22 cellular contexts compared by ENCODE assay signal in genomic region chr2:60319031-60319547, GRCh38.
DNase-seq lines count a peak whose midpoint lies in the region; ATAC-seq and TF ChIP-seq lines count a peak whose summit lies in the region.
"Had no signal": no experiment of that assay in that cellular context is flagged by ENCODE, and none has a peak within 500 bp of the region (broad histone marks: within the 10 kb centered on the region; RNA-seq: fewer than 3 reads in every experiment).

No MANE protein-coding gene starts in this region.

- no peaks in the 10 kb centered on the region for H3K9me3 ChIP-seq in SU-DHL-6 (ENCODE audit: insufficient read depth, low read length)
- H3K9me3 ChIP-seq in vagina = no peaks in the 10 kb centered on the region

- POLR2A ChIA-PET in GM10248 (lab: Yijun Ruan, JAX) = no interaction called here

- intact Hi-C loops in vagina (cut with DNase I) = no loop called here
- intact Hi-C loops in CD14-positive monocyte (cut with micrococcal nuclease) = no loop called here

- no peaks in the 10 kb centered on the region for H3K9me3 Mint-ChIP-seq in stimulated activated naive CD8-positive, alpha-beta T cell treated with anti-CD3 and anti-CD28 coated beads, Interleukin-15, amount 100 ng/mL, for 72 hours
- no peaks in the 10 kb centered on the region for H3K9me3 Mint-ChIP-seq in memory B cell
- no peaks in the 10 kb centered on the region for H3K9me3 Mint-ChIP-seq in activated naive CD4-positive, alpha-beta T cell treated with anti-CD3 and anti-CD28 coated beads, Interleukin-2, amount 10 ng/mL, durations not matched to agents 7 days and 5 days
- H3K9me3 Mint-ChIP-seq in CD14-positive monocyte = no peaks in the 10 kb centered on the region

- H3F3A ChIP-seq in SU-DHL-6 (ENCODE audit: insufficient read depth) = peaks cover 41% of the 10 kb centered on the region

- H3K27me3 ChIP-seq in SU-DHL-6 (ENCODE audit: low read length) (no peaks in the 10 kb centered on the region), vagina (no peaks in the 10 kb centered on the region)

- peak overlapping the region; percentile 65 for H2AFZ ChIP-seq in SU-DHL-6 (ENCODE audit: low read depth, low read length, severe bottlenecking)
- H2AFZ ChIP-seq: PC-9 had no signal

- DNase-seq in stimulated activated naive CD8-positive, alpha-beta T cell treated with anti-CD3 and anti-CD28 coated beads, Interleukin-15, amount 100 ng/mL, for 72 hours = no peak
- no peak for DNase-seq in stimulated activated naive CD8-positive, alpha-beta T cell treated with anti-CD3 and anti-CD28 coated beads, Interleukin-15, Interleukin-2, amounts not matched to agents 100 U/mL and 50 U/mL, for 24 hours
- DNase-seq in memory B cell (ENCODE audit: low spot score in 2 of 2) (no peak), vagina (ENCODE audit: extremely low spot score in 2 of 2) (peak; percentile 52 to 70), GM10248 (ENCODE audit: extremely low spot score) (no peak), CD14-positive monocyte (ENCODE audit: low spot score) (no peak)
- DNase-seq in activated naive CD4-positive, alpha-beta T cell treated with anti-CD3 and anti-CD28 coated beads, Interleukin-2, amount 10 ng/mL, durations not matched to agents 7 days and 5 days = no peak
- DNase-seq: 8988T, DMS79 treated with DMSO at 0.1 percent for 48 hours, KG1, NCI-H1105 treated with DMSO at 0.1 percent for 48 hours, NCI-H1694, NCI-H2081, NCI-H2171, NCI-H345, NCI-H524, PC-9, SHP77 treated with DMSO at 0.1 percent for 48 hours had no signal

- no peak overlapping the region for H3K4me3 Mint-ChIP-seq in stimulated activated naive CD8-positive, alpha-beta T cell treated with anti-CD3 and anti-CD28 coated beads, Interleukin-15, amount 100 ng/mL, for 72 hours
- H3K4me3 Mint-ChIP-seq in memory B cell (peak overlapping the region; percentile 45), CD14-positive monocyte (no peak overlapping the region)
- H3K4me3 Mint-ChIP-seq in activated naive CD4-positive, alpha-beta T cell treated with anti-CD3 and anti-CD28 coated beads, Interleukin-2, amount 10 ng/mL, durations not matched to agents 7 days and 5 days = no peak overlapping the region

- H3K4me3 ChIP-seq in SU-DHL-6 (ENCODE audit: insufficient read depth, low read length, poor library complexity, severe bottlenecking) = no peak overlapping the region
- no peak overlapping the region for H3K4me3 ChIP-seq in vagina
- H3K4me3 ChIP-seq: PC-9, SK-N-MC had no signal

- no peaks in the 10 kb centered on the region for H4K20me1 ChIP-seq in SU-DHL-6 (ENCODE audit: low read depth, low read length)

- TF ChIP-seq POLR2A in vagina (IDR thresholded peaks at IDR 0.05) = no peak

- H3K9me2 ChIP-seq in SU-DHL-6 (replicated peaks; ENCODE audit: insufficient read depth, low read length) = no peaks in the 10 kb centered on the region

- no peaks in the 10 kb centered on the region for H3K4me1 Mint-ChIP-seq in stimulated activated naive CD8-positive, alpha-beta T cell treated with anti-CD3 and anti-CD28 coated beads, Interleukin-15, amount 100 ng/mL, for 72 hours
- H3K4me1 Mint-ChIP-seq in memory B cell = peaks cover 57% of the 10 kb centered on the region
- peaks cover under 1% of the 10 kb centered on the region for H3K4me1 Mint-ChIP-seq in activated naive CD4-positive, alpha-beta T cell treated with anti-CD3 and anti-CD28 coated beads, Interleukin-2, amount 10 ng/mL, durations not matched to agents 7 days and 5 days
- H3K4me1 Mint-ChIP-seq in CD14-positive monocyte = peaks cover 32% of the 10 kb centered on the region

- no peak overlapping the region for H3K27ac Mint-ChIP-seq in stimulated activated naive CD8-positive, alpha-beta T cell treated with anti-CD3 and anti-CD28 coated beads, Interleukin-15, amount 100 ng/mL, for 72 hours
- peak overlapping the region; percentile 66 for H3K27ac Mint-ChIP-seq in memory B cell
- H3K27ac Mint-ChIP-seq in activated naive CD4-positive, alpha-beta T cell treated with anti-CD3 and anti-CD28 coated beads, Interleukin-2, amount 10 ng/mL, durations not matched to agents 7 days and 5 days = no peak overlapping the region
- peak overlapping the region in 1 of 7 donors; percentile 37 for H3K27ac Mint-ChIP-seq in CD14-positive monocyte

- peak; percentile 13 for ATAC-seq in stimulated activated naive CD8-positive, alpha-beta T cell treated with anti-CD3 and anti-CD28 coated beads, Interleukin-15, amount 100 ng/mL, for 72 hours
- no peak for ATAC-seq in stimulated activated naive CD8-positive, alpha-beta T cell treated with anti-CD3 and anti-CD28 coated beads, Interleukin-15, Interleukin-2, amounts not matched to agents 100 U/mL and 50 U/mL, for 24 hours
- ATAC-seq in memory B cell (ENCODE audit: low read depth) = no peak

- CTCF ChIA-PET in GM10248 (lab: Yijun Ruan, JAX) = interaction anchor here (1.2 kb wide), 1 partner anchor 20 kb away, joined by 3 read pairs; no protein-coding TSS in a partner anchor
- CTCF ChIA-PET in activated naive CD4-positive, alpha-beta T cell treated with anti-CD3 and anti-CD28 coated beads, Interleukin-2, amount 10 ng/mL, durations not matched to agents 7 days and 5 days (lab: Charles Lee) = no interaction called here

- peak; percentile 4 for TF ChIP-seq CTCF in SU-DHL-6 (IDR thresholded peaks at IDR 0.05; ENCODE audit: insufficient read depth, low read length, poor library complexity, severe bottlenecking)
- TF ChIP-seq CTCF in vagina (IDR thresholded peaks at IDR 0.05) = no peak
- no peak for TF ChIP-seq CTCF in GM10248 (IDR thresholded peaks at IDR 0.05; ENCODE audit: control extremely low read depth, extremely low read depth, low read depth, missing control alignments)
- TF ChIP-seq CTCF in CD14-positive monocyte (IDR thresholded peaks at IDR 0.05) = no peak

- H3K36me3 Mint-ChIP-seq in memory B cell = peaks cover 2% of the 10 kb centered on the region
- H3K36me3 Mint-ChIP-seq in activated naive CD4-positive, alpha-beta T cell treated with anti-CD3 and anti-CD28 coated beads, Interleukin-2, amount 10 ng/mL, durations not matched to agents 7 days and 5 days = no peaks in the 10 kb centered on the region
- no peaks in the 10 kb centered on the region for H3K36me3 Mint-ChIP-seq in CD14-positive monocyte

- peak overlapping the region; percentile 44 for H3K9ac ChIP-seq in SU-DHL-6 (ENCODE audit: low read length)

- H3K27me3 Mint-ChIP-seq in stimulated activated naive CD8-positive, alpha-beta T cell treated with anti-CD3 and anti-CD28 coated beads, Interleukin-15, amount 100 ng/mL, for 72 hours = peaks cover 5% of the 10 kb centered on the region
- no peaks in the 10 kb centered on the region for H3K27me3 Mint-ChIP-seq in memory B cell
- peaks cover 13% of the 10 kb centered on the region for H3K27me3 Mint-ChIP-seq in activated naive CD4-positive, alpha-beta T cell treated with anti-CD3 and anti-CD28 coated beads, Interleukin-2, amount 10 ng/mL, durations not matched to agents 7 days and 5 days
- peaks cover 0 to 2% (median 2%) of the 10 kb centered on the region in 3 donors for H3K27me3 Mint-ChIP-seq in CD14-positive monocyte (ENCODE audit: low read depth in 3 of 3)

- H3K27ac ChIP-seq in SU-DHL-6 (ENCODE audit: low read depth, low read length) (peak overlapping the region; percentile 81), vagina (no peak overlapping the region)
- H3K27ac ChIP-seq: C4-2B, PC-9, RWPE1, SK-N-MC had no signal

- H3K79me2 ChIP-seq in SU-DHL-6 (ENCODE audit: insufficient read depth, low read length) = no peaks in the 10 kb centered on the region

- H3K4me2 ChIP-seq in SU-DHL-6 (ENCODE audit: low read depth, low read length, poor library complexity, severe bottlenecking) = peak overlapping the region; percentile 66
- H3K4me2 ChIP-seq: PC-9 had no signal

- no peaks in the 10 kb centered on the region for H3K4me1 ChIP-seq in vagina

- H3K36me3 ChIP-seq in SU-DHL-6 (ENCODE audit: low read length) (no peaks in the 10 kb centered on the region), vagina (no peaks in the 10 kb centered on the region)

Comparison
In these comparisons a context has a peak if more than half of its experiments do, and no peak if none do; other contexts are left out.
1. DNase-seq: peak in vagina (2 of 2); none in stimulated activated naive CD8-positive, alpha-beta T cell treated with anti-CD3 and anti-CD28 coated beads, Interleukin-15, amount 100 ng/mL, for 72 hours (0 of 2), stimulated activated naive CD8-positive, alpha-beta T cell treated with anti-CD3 and anti-CD28 coated beads, Interleukin-15, Interleukin-2, amounts not matched to agents 100 U/mL and 50 U/mL, for 24 hours (single experiment), memory B cell (0 of 2), GM10248 (single experiment), activated naive CD4-positive, alpha-beta T cell treated with anti-CD3 and anti-CD28 coated beads, Interleukin-2, amount 10 ng/mL, durations not matched to agents 7 days and 5 days (single experiment) and CD14-positive monocyte (single experiment).